ENCODE assay signal across 23 cellular contexts in genomic region chr5:57247765-57248164, GRCh38.
"Had no signal": no experiment of that assay in that cellular context is flagged by ENCODE, and none has a peak within 500 bp of the region (broad histone marks: within the 10 kb centered on the region; RNA-seq: fewer than 3 reads in every experiment).

No MANE protein-coding gene starts in this region.

- H3K4me3 Mint-ChIP-seq: memory B cell, nephron had no signal

- H3K27me3 ChIP-seq: foreskin keratinocyte, hepatocyte, sigmoid colon, tibial artery, upper lobe of left lung, uterus had no signal

- H3K27ac ChIP-seq: foreskin keratinocyte, hepatocyte, left ventricle myocardium inferior, lower lobe of right lung, parathyroid adenoma, psoas muscle, sigmoid colon, skin epidermis, tibial artery, upper lobe of left lung, uterus had no signal

- DNase-seq: dermis blood vessel endothelial cell; erythroblast; foreskin keratinocyte; head of caudate nucleus; kidney; left cardiac atrium; left ventricle myocardium inferior; lower lobe of right lung; midbrain; psoas muscle; retina; sigmoid colon; stimulated activated CD4-positive, alpha-beta T cell treated with anti-CD3 and anti-CD28 coated beads, Interleukin-2, amount 100 ng/mL, for 24 hours; stimulated activated CD4-positive, alpha-beta T cell treated with anti-CD3 and anti-CD28 coated beads, Interleukin-4, amount 100 ng/mL, for 4 hours; stimulated activated naive CD4-positive, alpha-beta T cell treated with Interleukin-2 at 50 U/mL for 16 hours; tibial artery; upper lobe of left lung; uterus had no signal

- H3K27ac Mint-ChIP-seq: memory B cell, nephron had no signal

- H3K36me3 ChIP-seq: uterus had no signal

- H3K9me3 Mint-ChIP-seq: memory B cell, nephron had no signal

- ATAC-seq: foreskin keratinocyte, left cardiac atrium, lower lobe of right lung, psoas muscle had no signal

- H3K4me3 ChIP-seq: hepatocyte, left ventricle myocardium inferior, lower lobe of right lung, psoas muscle, sigmoid colon, skin epidermis, tibial artery, upper lobe of left lung, uterus had no signal

- H3K27me3 Mint-ChIP-seq: memory B cell had no signal

- H3K4me1 Mint-ChIP-seq: nephron had no signal
